In genomic region chr1:30321996-30322858, GRCh38 we compare ENCODE assay signal across 15 cellular contexts.
A peak's percentile ranks its signal among the peaks of the same experiment; 100 is the strongest.
DNase-seq lines count a peak whose midpoint lies in the region; ATAC-seq and TF ChIP-seq lines count a peak whose summit lies in the region.
"Had no signal": no experiment of that assay in that cellular context is flagged by ENCODE, and none has a peak within 500 bp of the region (broad histone marks: within the 10 kb centered on the region; RNA-seq: fewer than 3 reads in every experiment).

No MANE protein-coding gene starts in this region.

- no peak overlapping the region for H2BK5ac ChIP-seq in mesenchymal stem cell (ENCODE audit: low read depth, low read length, poor library complexity, severe bottlenecking)

- CTCF ChIA-PET in activated CD8-positive, alpha-beta memory T cell treated with anti-CD3 and anti-CD28 coated beads, Interleukin-2, amount 10 ng/mL, durations not matched to agents 7 days and 5 days (lab: Charles Lee), result no interaction called here

- H2AK5ac ChIP-seq in mesenchymal stem cell (ENCODE audit: low read length, severe bottlenecking), result no peak overlapping the region

- no peak overlapping the region for H3K4me3 Mint-ChIP-seq in activated CD8-positive, alpha-beta memory T cell treated with anti-CD3 and anti-CD28 coated beads, Interleukin-2, amount 10 ng/mL, durations not matched to agents 7 days and 5 days
- H3K4me3 Mint-ChIP-seq in natural killer cell (no peak overlapping the region), type B pancreatic cell (no peak overlapping the region)
- H3K4me3 Mint-ChIP-seq: CD8-positive, alpha-beta memory T cell; HFFc6 had no signal

- H2AFZ ChIP-seq in mesenchymal stem cell (ENCODE audit: low read depth, low read length), result no peak overlapping the region

- H3K27ac Mint-ChIP-seq in activated CD8-positive, alpha-beta memory T cell treated with anti-CD3 and anti-CD28 coated beads, Interleukin-2, amount 10 ng/mL, durations not matched to agents 7 days and 5 days, result no peak overlapping the region
- H3K27ac Mint-ChIP-seq in natural killer cell, result no peak overlapping the region
- no peak overlapping the region for H3K27ac Mint-ChIP-seq in type B pancreatic cell
- H3K27ac Mint-ChIP-seq: HFFc6 had no signal

- H3K18ac ChIP-seq in mesenchymal stem cell (ENCODE audit: low read depth in 1 of 2, low read length in 2 of 2), result no peak overlapping the region

- no peaks in the 10 kb centered on the region for H3K79me1 ChIP-seq in mesenchymal stem cell (replicated peaks; ENCODE audit: low read length, poor library complexity, severe bottlenecking)

- no peak for TF ChIP-seq CTCF in natural killer cell (IDR thresholded peaks at IDR 0.05)
- no peak for TF ChIP-seq CTCF in type B pancreatic cell (conservative IDR thresholded peaks at IDR 0.05)

- no peak overlapping the region for H3K4me2 ChIP-seq in mesenchymal stem cell (ENCODE audit: low read length, poor library complexity, severe bottlenecking)
- H3K4me2 ChIP-seq: A549 had no signal

- H3K4me1 ChIP-seq in mesenchymal stem cell (ENCODE audit: control insufficient read depth, insufficient read depth, low read depth, low read length), result no peaks in the 10 kb centered on the region
- H3K4me1 ChIP-seq: A549 had no signal

- WGBS in mesenchymal stem cell, result 69% methylated on average over 5 of the region's 10 CpGs

- no peak overlapping the region for H3K4ac ChIP-seq in mesenchymal stem cell (ENCODE audit: low read depth in 1 of 2, low read length in 2 of 2)

- no peak overlapping the region for H3K23ac ChIP-seq in mesenchymal stem cell (ENCODE audit: low read length in 2 of 2)

- H3K4me3 ChIP-seq in mesenchymal stem cell (ENCODE audit: insufficient read depth in 1 of 2, low read depth in 1 of 2, low read length in 2 of 2), result no peak overlapping the region
- H3K4me3 ChIP-seq: A549 had no signal

- H3K27me3 Mint-ChIP-seq in activated CD8-positive, alpha-beta memory T cell treated with anti-CD3 and anti-CD28 coated beads, Interleukin-2, amount 10 ng/mL, durations not matched to agents 7 days and 5 days, result no peaks in the 10 kb centered on the region
- H3K27me3 Mint-ChIP-seq in natural killer cell (ENCODE audit: low read depth in 2 of 2) (peaks cover 0 to 3% of the 10 kb centered on the region in 2 donors), type B pancreatic cell (peaks cover 4% of the 10 kb centered on the region)

- no peaks in the 10 kb centered on the region for H3K9me3 ChIP-seq in mesenchymal stem cell (ENCODE audit: control insufficient read depth, low read length)
- H3K9me3 ChIP-seq: A549 had no signal

- H3K4me1 Mint-ChIP-seq in activated CD8-positive, alpha-beta memory T cell treated with anti-CD3 and anti-CD28 coated beads, Interleukin-2, amount 10 ng/mL, durations not matched to agents 7 days and 5 days, result no peaks in the 10 kb centered on the region
- H3K4me1 Mint-ChIP-seq in natural killer cell (no peaks in the 10 kb centered on the region), type B pancreatic cell (ENCODE audit: unreplicated experiment) (peaks cover 24% of the 10 kb centered on the region)
- H3K4me1 Mint-ChIP-seq: CD8-positive, alpha-beta memory T cell had no signal

- H3K36me3 ChIP-seq in mesenchymal stem cell (ENCODE audit: control insufficient read depth in 1 of 2, insufficient read depth in 2 of 2, low read depth in 1 of 2, low read length in 2 of 2), result no peaks in the 10 kb centered on the region

- no peak overlapping the region for H2BK15ac ChIP-seq in mesenchymal stem cell (ENCODE audit: low read depth, poor library complexity, severe bottlenecking)

- ATAC-seq in activated CD8-positive, alpha-beta memory T cell treated with anti-CD3 and anti-CD28 coated beads, Interleukin-2, amount 10 ng/mL, durations not matched to agents 7 days and 5 days, result no peak
- no peak for ATAC-seq in natural killer cell
- ATAC-seq: A549 had no signal

- intact Hi-C loops in natural killer cell (cut with micrococcal nuclease), result no loop called here

- H3K14ac ChIP-seq in mesenchymal stem cell (ENCODE audit: low read length in 2 of 2), result no peak overlapping the region

- no peak overlapping the region for H4K91ac ChIP-seq in mesenchymal stem cell (ENCODE audit: low read length)

- no peak overlapping the region for H3K9ac ChIP-seq in mesenchymal stem cell (ENCODE audit: low read length)

- no peaks in the 10 kb centered on the region for H3K9me3 Mint-ChIP-seq in activated CD8-positive, alpha-beta memory T cell treated with anti-CD3 and anti-CD28 coated beads, Interleukin-2, amount 10 ng/mL, durations not matched to agents 7 days and 5 days (ENCODE audit: low read depth)
- H3K9me3 Mint-ChIP-seq in natural killer cell, result no peaks in the 10 kb centered on the region
- no peaks in the 10 kb centered on the region for H3K9me3 Mint-ChIP-seq in type B pancreatic cell

- H3K27me3 ChIP-seq in mesenchymal stem cell (ENCODE audit: control insufficient read depth in 1 of 2, insufficient read depth in 1 of 2, low read length in 2 of 2), result peaks cover 0 to 76% of the 10 kb centered on the region in 2 experiments

- H3K27ac ChIP-seq in mesenchymal stem cell (ENCODE audit: low read length, poor library complexity, severe bottlenecking), result no peak overlapping the region
- H3K27ac ChIP-seq: A549 had no signal

- peak; percentile 22 for DNase-seq in activated CD8-positive, alpha-beta memory T cell treated with anti-CD3 and anti-CD28 coated beads, Interleukin-2, amount 50 U/mL, for 48 hours
- no peak for DNase-seq in activated CD8-positive, alpha-beta memory T cell treated with anti-CD3 and anti-CD28 coated beads, Interleukin-2, amount 10 ng/mL, durations not matched to agents 7 days and 5 days
- DNase-seq in ecto neural progenitor cell (ENCODE audit: low spot score) (peak; percentile 33), natural killer cell (peak; percentile 6), type B pancreatic cell (ENCODE audit: extremely low spot score, unreplicated experiment) (peak; percentile 59), mesenchymal stem cell (no peak), epidermal melanocyte (ENCODE audit: insufficient read length, low spot score) (no peak), activated T-cell treated with anti-CD3 and anti-CD28 coated beads for 4 hours (no peak)
- DNase-seq: C1 segment of cervical spinal cord; CD8-positive, alpha-beta memory T cell; HFFc6; MM.1S; NCI-H1105; OCI-M1 had no signal

- no peak overlapping the region for H4K8ac ChIP-seq in mesenchymal stem cell (ENCODE audit: low read length)

- no peak overlapping the region for H2BK120ac ChIP-seq in mesenchymal stem cell (ENCODE audit: low read depth, low read length)

- no peak overlapping the region for H2BK12ac ChIP-seq in mesenchymal stem cell (ENCODE audit: low read length in 2 of 2)

- no peaks in the 10 kb centered on the region for H3K36me3 Mint-ChIP-seq in activated CD8-positive, alpha-beta memory T cell treated with anti-CD3 and anti-CD28 coated beads, Interleukin-2, amount 10 ng/mL, durations not matched to agents 7 days and 5 days
- H3K36me3 Mint-ChIP-seq in natural killer cell, result no peaks in the 10 kb centered on the region
- H3K36me3 Mint-ChIP-seq in type B pancreatic cell, result no peaks in the 10 kb centered on the region
- H3K36me3 Mint-ChIP-seq: CD8-positive, alpha-beta memory T cell had no signal

Comparison
In these comparisons a context has a peak if more than half of its experiments do, and no peak if none do; other contexts are left out.
1. DNase-seq: peak in activated CD8-positive, alpha-beta memory T cell treated with anti-CD3 and anti-CD28 coated beads, Interleukin-2, amount 50 U/mL, for 48 hours (single experiment), ecto neural progenitor cell (single experiment), natural killer cell (single experiment) and type B pancreatic cell (single experiment); none in activated CD8-positive, alpha-beta memory T cell treated with anti-CD3 and anti-CD28 coated beads, Interleukin-2, amount 10 ng/mL, durations not matched to agents 7 days and 5 days (single experiment), mesenchymal stem cell (single experiment), epidermal melanocyte (single experiment) and activated T-cell treated with anti-CD3 and anti-CD28 coated beads for 4 hours (single experiment).